Comparison of ENCODE assay signal across 8 cellular contexts in the genomic region with DNA sequence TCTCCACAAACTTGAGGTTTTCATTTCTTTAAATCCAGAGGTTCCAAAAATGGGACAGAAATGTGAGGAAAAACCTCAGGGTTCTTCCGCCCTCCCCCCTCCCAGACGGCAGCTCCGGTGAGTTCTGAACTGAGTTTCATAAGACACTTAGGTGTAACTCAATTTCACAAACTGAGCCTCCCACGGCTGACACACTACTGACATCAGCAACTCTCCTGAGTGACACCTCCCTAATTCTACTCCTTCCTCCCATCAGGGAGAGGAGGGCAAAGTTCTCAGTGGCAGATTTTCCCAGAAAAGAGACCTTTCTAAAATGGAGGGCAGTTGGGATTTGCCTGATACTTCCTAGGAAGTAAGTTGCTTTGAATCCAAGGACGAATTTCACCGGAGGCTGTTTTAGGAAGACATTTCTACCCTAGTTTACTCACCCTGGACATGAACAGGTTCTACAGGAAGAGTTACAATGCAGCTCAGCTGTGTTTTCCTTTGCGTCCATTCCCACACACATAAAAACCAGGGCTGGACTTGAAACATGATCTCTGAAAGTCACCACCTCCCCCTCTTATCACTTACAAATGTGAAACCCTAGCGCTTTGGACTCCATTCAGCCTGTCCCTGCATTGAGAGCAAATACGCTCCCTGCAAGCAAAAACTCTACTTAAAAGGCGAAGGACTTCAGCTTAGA.
DNase-seq lines count a peak whose midpoint lies in the region; FAIRE-seq and TF ChIP-seq lines count a peak whose summit lies in the region.

No MANE protein-coding gene starts in this region.

- peak in 1 of 4 donors; percentile 15 for TF ChIP-seq POLR2A in stomach (IDR thresholded peaks at IDR 0.05)

- peaks cover 9% of the 10 kb centered on the region for H3K79me1 ChIP-seq in mesenchymal stem cell (replicated peaks; ENCODE audit: low read length, poor library complexity, severe bottlenecking)

- no peak for TF ChIP-seq CTCF in HEK293 (tag by site-specific recombination; IDR thresholded peaks at IDR 0.05)
- TF ChIP-seq CTCF in SK-N-SH (IDR thresholded peaks at IDR 0.05) = no peak
- TF ChIP-seq CTCF in stomach (IDR thresholded peaks at IDR 0.05) = no peak

- no peaks in the 10 kb centered on the region for H3K79me2 ChIP-seq in SK-N-SH (ENCODE audit: insufficient read depth)

- H3K4me1 ChIP-seq in HEK293 (ENCODE audit: control insufficient read depth, insufficient read depth, low read length) (peaks cover 3% of the 10 kb centered on the region; the same call in 1 of the 2 replicates), SK-N-SH (ENCODE audit: control insufficient read depth in 1 of 2, insufficient read depth in 2 of 2, low read depth in 1 of 2, low read length in 1 of 2) (no peaks in the 10 kb centered on the region), mesenchymal stem cell (ENCODE audit: control insufficient read depth, insufficient read depth, low read depth, low read length) (peaks cover 11% of the 10 kb centered on the region), stomach (peaks cover 0 to 52% (median 15%) of the 10 kb centered on the region in 4 donors)

- no peak overlapping the region for H3K4me2 ChIP-seq in SK-N-SH
- H3K4me2 ChIP-seq in mesenchymal stem cell (ENCODE audit: low read length, poor library complexity, severe bottlenecking) = peak overlapping the region; percentile 41

- H3K4me3 ChIP-seq in HEK293 (ENCODE audit: low read depth, low read length) = peak overlapping the region; percentile 62
- no peak overlapping the region for H3K4me3 ChIP-seq in SK-N-SH (ENCODE audit: low read depth in 2 of 2, low read length in 1 of 2)
- H3K4me3 ChIP-seq in mesenchymal stem cell (ENCODE audit: insufficient read depth in 1 of 2, low read depth in 1 of 2, low read length in 2 of 2) = peak overlapping the region in 1 of 2 experiments; percentile 77
- peak overlapping the region; percentile 35 to 45 (median 44) for H3K4me3 ChIP-seq in stomach

- 85% methylated on average over 10 of the region's 10 CpGs for WGBS in SK-N-SH (ENCODE audit: low lambda C conversion rate)
- 49% methylated on average over 10 of the region's 10 CpGs for WGBS in mesenchymal stem cell
- 21 to 53% (median 25%) methylated on average over 10 of the region's 10 CpGs for WGBS in stomach, 5 donors

- H4K8ac ChIP-seq in mesenchymal stem cell (ENCODE audit: low read length) = no peak overlapping the region

- no peak for TF ChIP-seq EP300 in SK-N-SH (IDR thresholded peaks at IDR 0.05; ENCODE audit: borderline replicate concordance in 1 of 2, low read depth in 1 of 2, low read length in 1 of 2)
- TF ChIP-seq EP300 in stomach (IDR thresholded peaks at IDR 0.05) = no peak

- H3K18ac ChIP-seq in mesenchymal stem cell (ENCODE audit: low read depth in 1 of 2, low read length in 2 of 2) = no peak overlapping the region

- no peak for DNase-seq in SK-N-SH
- DNase-seq in mesenchymal stem cell = peak; percentile 50
- DNase-seq in stomach = peak; percentile 73
- DNase-seq in NCI-H82 (lab: John Stamatoyannopoulos, UW) = no peak
- DNase-seq in frontal cortex (ENCODE audit: low spot score in 2 of 2) = no peak
- no peak for DNase-seq in G401 (ENCODE audit: low spot score)

- H2AFZ ChIP-seq in SK-N-SH (ENCODE audit: low read depth) (peak overlapping the region; percentile 59; the same call in 1 of the 2 replicates), mesenchymal stem cell (ENCODE audit: low read depth, low read length) (no peak overlapping the region)

- H3K9me2 ChIP-seq in SK-N-SH = no peaks in the 10 kb centered on the region

- H3K14ac ChIP-seq in mesenchymal stem cell (ENCODE audit: low read length in 2 of 2) = no peak overlapping the region

- H3K23ac ChIP-seq in mesenchymal stem cell (ENCODE audit: low read length in 2 of 2) = no peak overlapping the region

- no peak overlapping the region for H4K91ac ChIP-seq in mesenchymal stem cell (ENCODE audit: low read length)

- intact Hi-C loops in stomach (cut with DNase I; ENCODE audit: low total_unique reads) = no loop called here

- no peak overlapping the region for H2BK5ac ChIP-seq in mesenchymal stem cell (ENCODE audit: low read depth, low read length, poor library complexity, severe bottlenecking)

- H3K27me3 ChIP-seq in SK-N-SH (ENCODE audit: insufficient read depth) = no peaks in the 10 kb centered on the region
- no peaks in the 10 kb centered on the region for H3K27me3 ChIP-seq in mesenchymal stem cell (ENCODE audit: control insufficient read depth in 1 of 2, insufficient read depth in 1 of 2, low read length in 2 of 2)
- H3K27me3 ChIP-seq in stomach = no peaks in the 10 kb centered on the region

- peak overlapping the region; percentile 61 for H2BK120ac ChIP-seq in mesenchymal stem cell (ENCODE audit: low read depth, low read length)

- POLR2A ChIA-PET in HEK293 (lab: Yijun Ruan, JAX) = interaction anchor here (0.6 kb wide), 1 partner anchor 156 kb away, joined by 3 read pairs; no protein-coding TSS in a partner anchor
- POLR2A ChIA-PET in SK-N-SH (lab: Yijun Ruan, JAX) = no interaction called here

- FAIRE-seq in frontal cortex (lab: Jason Lieb, UNC) = no peak

- in situ Hi-C loops in G401 (cut with HindIII; ENCODE audit: low sequenced_read_pairs) = no loop called here

- H3K9me3 ChIP-seq in HEK293 (ENCODE audit: control insufficient read depth, insufficient read depth, low read depth, low read length) = no peaks in the 10 kb centered on the region
- no peaks in the 10 kb centered on the region for H3K9me3 ChIP-seq in SK-N-SH
- H3K9me3 ChIP-seq in mesenchymal stem cell (ENCODE audit: control insufficient read depth, low read length) = no peaks in the 10 kb centered on the region
- no peaks in the 10 kb centered on the region for H3K9me3 ChIP-seq in stomach

- H3K9ac ChIP-seq in SK-N-SH (no peak overlapping the region), mesenchymal stem cell (ENCODE audit: low read length) (peak overlapping the region; percentile 77)

- H3K36me3 ChIP-seq in HEK293 (ENCODE audit: control insufficient read depth in 2 of 2, insufficient read depth in 1 of 2, low read length in 2 of 2) (peaks cover 0 to 16% of the 10 kb centered on the region in 2 experiments; a peak in 1 of 3 replicates), SK-N-SH (replicated peaks in 1 of 2; ENCODE audit: control insufficient read depth in 1 of 2, insufficient read depth in 2 of 2, low read length in 1 of 2) (peaks cover 0 to 7% of the 10 kb centered on the region in 2 experiments), mesenchymal stem cell (ENCODE audit: control insufficient read depth in 1 of 2, insufficient read depth in 2 of 2, low read depth in 1 of 2, low read length in 2 of 2) (peaks cover 0 to 4% of the 10 kb centered on the region in 2 experiments), stomach (peaks cover 0 to 25% (median 11%) of the 10 kb centered on the region in 4 donors)

- H2AK5ac ChIP-seq in mesenchymal stem cell (ENCODE audit: low read length, severe bottlenecking) = no peak overlapping the region

- H4K20me1 ChIP-seq in SK-N-SH (ENCODE audit: insufficient read depth) = no peaks in the 10 kb centered on the region

- CTCF ChIA-PET in HEK293 (lab: Yijun Ruan, JAX) = interaction anchor here (0.6 to 2.2 kb wide), 3 partner anchors 85 to 465 kb away, joined by 3 to 8 read pairs (median 3); no protein-coding TSS in a partner anchor
- CTCF ChIA-PET in SK-N-SH (lab: Yijun Ruan, JAX) = interaction anchor here (0.7 kb wide), 1 partner anchor 28 kb away, joined by 4 read pairs; no protein-coding TSS in a partner anchor

- no peak for TF ChIP-seq RAD21 in SK-N-SH (IDR thresholded peaks at IDR 0.05; ENCODE audit: low read length)

- no peak overlapping the region for H3K4ac ChIP-seq in mesenchymal stem cell (ENCODE audit: low read depth in 1 of 2, low read length in 2 of 2)

- no peak overlapping the region for H2BK12ac ChIP-seq in mesenchymal stem cell (ENCODE audit: low read length in 2 of 2)

- H3F3A ChIP-seq in SK-N-SH (replicated peaks; ENCODE audit: insufficient read depth) = peaks cover 6% of the 10 kb centered on the region

- H3K27ac ChIP-seq in HEK293 (ENCODE audit: extremely low read depth, low read depth, low read length) (peak overlapping the region; percentile 35), SK-N-SH (ENCODE audit: low read depth in 2 of 2, low read length in 1 of 2) (no peak overlapping the region), cingulate gyrus (ENCODE audit: low read depth, low read length) (peak overlapping the region; percentile 26), mesenchymal stem cell (ENCODE audit: low read length, poor library complexity, severe bottlenecking) (peak overlapping the region; percentile 51), stomach (peak overlapping the region; percentile 74 to 93 (median 83))

- no peak overlapping the region for H2BK15ac ChIP-seq in mesenchymal stem cell (ENCODE audit: low read depth, poor library complexity, severe bottlenecking)

TF ChIP-seq in HEK293, 187 proteins besides CTCF, POLR2A, EP300 and RAD21 (continues in another document):
- peak; percentile 60; the same call in 1 of the 2 replicates for TF ChIP-seq PRDM1 (tag by site-specific recombination; IDR thresholded peaks at IDR 0.05)
- no peak for TF ChIP-seq ZNF670 (tag by site-specific recombination; IDR thresholded peaks at IDR 0.05; ENCODE audit: low read depth)
- TF ChIP-seq ZIC2 (tag by site-specific recombination; IDR thresholded peaks at IDR 0.05) = no peak
- TF ChIP-seq ZNF37A (tag by site-specific recombination; IDR thresholded peaks at IDR 0.05) = no peak
- no peak for TF ChIP-seq ZFP69B (tag by site-specific recombination; IDR thresholded peaks at IDR 0.05)
- TF ChIP-seq ZNF629 (tag by site-specific recombination; IDR thresholded peaks at IDR 0.05) = peak; percentile 64
- no peak for TF ChIP-seq REPIN1 (tag by site-specific recombination; IDR thresholded peaks at IDR 0.05; ENCODE audit: low read depth)

TF ChIP-seq in SK-N-SH, 30 proteins besides CTCF, POLR2A, EP300 and RAD21 (continues in another document):
- TF ChIP-seq, protein P1, sequence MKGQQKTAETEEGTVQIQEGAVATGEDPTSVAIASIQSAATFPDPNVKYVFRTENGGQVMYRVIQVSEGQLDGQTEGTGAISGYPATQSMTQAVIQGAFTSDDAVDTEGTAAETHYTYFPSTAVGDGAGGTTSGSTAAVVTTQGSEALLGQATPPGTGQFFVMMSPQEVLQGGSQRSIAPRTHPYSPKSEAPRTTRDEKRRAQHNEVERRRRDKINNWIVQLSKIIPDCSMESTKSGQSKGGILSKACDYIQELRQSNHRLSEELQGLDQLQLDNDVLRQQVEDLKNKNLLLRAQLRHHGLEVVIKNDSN (IDR thresholded peaks at IDR 0.05; ENCODE audit: borderline replicate concordance, low read depth) = no peak
- no peak for TF ChIP-seq RFX5 (IDR thresholded peaks at IDR 0.05; ENCODE audit: low read length)
- TF ChIP-seq YY1 (IDR thresholded peaks at IDR 0.05; ENCODE audit: low read depth) = no peak
- no peak for TF ChIP-seq FOXJ3 (CRISPR knock-in tag; IDR thresholded peaks at IDR 0.05)
- no peak for TF ChIP-seq GATA2 (CRISPR knock-in tag; IDR thresholded peaks at IDR 0.05)

Comparison
In these comparisons a context has a peak if more than half of its experiments do, and no peak if none do; other contexts are left out.
1. H3K27ac ChIP-seq: peak in HEK293 (single experiment), cingulate gyrus (single experiment), mesenchymal stem cell (single experiment) and stomach (5 of 5); none in SK-N-SH (0 of 2).
2. H3K4me3 ChIP-seq: peak in HEK293 (single experiment) and stomach (4 of 4); none in SK-N-SH (0 of 2).
3. DNase-seq: peak in mesenchymal stem cell (single experiment) and stomach (single experiment); none in SK-N-SH (single experiment), NCI-H82 (single experiment), frontal cortex (0 of 2) and G401 (single experiment).
4. Of the 4 proteins assayed by ChIP-seq in both HEK293 and SK-N-SH: peak only in HEK293: YY1; only in SK-N-SH: none; in both: none; in neither: 3.